In the genomic region with DNA sequence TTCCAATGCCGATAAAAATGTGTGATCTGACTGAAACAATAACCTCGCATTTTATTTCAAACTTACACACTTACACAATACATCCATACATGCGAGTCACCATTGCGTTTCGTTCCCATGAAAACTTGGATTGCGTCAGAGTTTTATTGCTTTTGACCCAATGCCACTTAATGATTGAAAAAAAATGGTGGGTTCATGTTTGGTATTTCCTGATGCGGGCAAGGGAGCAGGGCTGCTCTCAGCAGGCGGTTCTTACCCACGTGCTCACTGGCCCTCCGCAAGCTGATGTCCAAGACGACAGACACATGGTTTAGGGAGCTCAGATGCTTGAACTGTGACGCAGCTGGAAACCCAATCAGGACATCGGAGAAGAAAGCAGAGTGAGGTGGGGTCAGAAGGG, we compare ENCODE assay signal across 16 cellular contexts.
DNase-seq lines count a peak whose midpoint lies in the region; ATAC-seq and TF ChIP-seq lines count a peak whose summit lies in the region.
"Had no signal": no experiment of that assay in that cellular context is flagged by ENCODE, and none has a peak within 500 bp of the region (broad histone marks: within the 10 kb centered on the region; RNA-seq: fewer than 3 reads in every experiment).

No MANE protein-coding gene starts in this region.

- H3K4me3 Mint-ChIP-seq in MCF 10A (ENCODE audit: unreplicated experiment), result no peak overlapping the region
- H3K4me3 Mint-ChIP-seq: HFFc6, WTC11 had no signal

- no TSS peak for BruUV-seq in MCF 10A (replicated peaks; lab: Mats Ljungman, UMichigan)

- TF ChIP-seq CTCF in MCF 10A (IDR thresholded peaks at IDR 0.05; ENCODE audit: unreplicated experiment), result no peak
- TF ChIP-seq CTCF in breast epithelium (IDR thresholded peaks at IDR 0.05), result no peak

- H3K36me3 Mint-ChIP-seq in MCF 10A (ENCODE audit: insufficient read depth, unreplicated experiment), result no peaks in the 10 kb centered on the region

- H3K27ac ChIP-seq in breast epithelium, result no peak overlapping the region
- H3K27ac ChIP-seq: body of pancreas had no signal

- H3K4me3 ChIP-seq in breast epithelium, result no peak overlapping the region
- no peak overlapping the region for H3K4me3 ChIP-seq in adipocyte (ENCODE audit: low read length)
- H3K4me3 ChIP-seq: body of pancreas had no signal

- no peaks in the 10 kb centered on the region for H3K4me1 ChIP-seq in breast epithelium
- H3K4me1 ChIP-seq in adipocyte (ENCODE audit: control insufficient read depth, insufficient read depth, low read length), result peaks cover 27% of the 10 kb centered on the region
- H3K4me1 ChIP-seq: body of pancreas had no signal

- POLR2A ChIA-PET in MCF 10A (lab: Yijun Ruan, JAX), result interaction anchor here (0.6 to 3.5 kb wide), 6 partner anchors 9 to 276 kb away, joined by 3 to 13 read pairs (median 4); no protein-coding TSS in a partner anchor

- H3K27me3 Mint-ChIP-seq in MCF 10A (ENCODE audit: insufficient read depth, unreplicated experiment), result no peaks in the 10 kb centered on the region

- no peaks in the 10 kb centered on the region for H3K27me3 ChIP-seq in breast epithelium
- H3K27me3 ChIP-seq in adipocyte (replicated peaks; ENCODE audit: control insufficient read depth, insufficient read depth, low read length), result peaks cover 11% of the 10 kb centered on the region
- H3K27me3 ChIP-seq: body of pancreas had no signal

- H3K9me3 ChIP-seq in breast epithelium, result no peaks in the 10 kb centered on the region
- H3K9me3 ChIP-seq in adipocyte (ENCODE audit: control insufficient read depth, low read length), result no peaks in the 10 kb centered on the region
- H3K9me3 ChIP-seq: body of pancreas had no signal

- H3K36me3 ChIP-seq in breast epithelium, result no peaks in the 10 kb centered on the region
- H3K36me3 ChIP-seq in adipocyte (ENCODE audit: control insufficient read depth, insufficient read depth, low read length, severe bottlenecking), result no peaks in the 10 kb centered on the region

- DNase-seq in MCF 10A (ENCODE audit: unreplicated experiment) (peak; percentile 89), breast epithelium (ENCODE audit: low spot score in 2 of 2) (no peak), adipocyte (ENCODE audit: low read depth) (peak; percentile 25), fibroblast of peridontal ligament (ENCODE audit: extremely low read depth) (peak; percentile 10), occipital lobe (lab: John Stamatoyannopoulos, UW) (no peak), activated T-cell treated with anti-CD3 and anti-CD28 coated beads for 4 hours (no peak), foreskin melanocyte (no peak)
- DNase-seq: activated gamma-delta T cell treated with Interleukin-2 at 50 U/mL for 16 hours; body of pancreas; effector memory CD4-positive, alpha-beta T cell; head of caudate nucleus; HFFc6; NCI-H2029; NCI-H524 treated with DMSO at 0.1 percent for 48 hours had no signal

- no peak overlapping the region for H3K9ac ChIP-seq in adipocyte (ENCODE audit: low read length)

- ATAC-seq in HG02970 (IDR thresholded peaks at IDR 0.05; ENCODE audit: low FRiP score, unreplicated experiment), result no peak
- ATAC-seq: body of pancreas, WTC11 had no signal

- intact Hi-C loops in MCF 10A (cut with micrococcal nuclease), result no loop called here
- intact Hi-C loops in breast epithelium (cut with DNase I; ENCODE audit: low total_unique reads), result no loop called here

- H3K27ac Mint-ChIP-seq in MCF 10A (ENCODE audit: low read depth, unreplicated experiment), result peak overlapping the region; percentile 66
- H3K27ac Mint-ChIP-seq: HFFc6, WTC11 had no signal

- CTCF ChIA-PET in MCF 10A (lab: Yijun Ruan, JAX), result interaction anchor here (0.7 to 1.7 kb wide), 2 partner anchors 554 to 620 kb away, joined by 5 read pairs; no protein-coding TSS in a partner anchor

- TF ChIP-seq POLR2A in breast epithelium (IDR thresholded peaks at IDR 0.05), result no peak

- peaks cover 23% of the 10 kb centered on the region for H3K4me1 Mint-ChIP-seq in MCF 10A (ENCODE audit: insufficient read depth, unreplicated experiment)
- H3K4me1 Mint-ChIP-seq: WTC11 had no signal

- H3K9me3 Mint-ChIP-seq in MCF 10A (ENCODE audit: unreplicated experiment), result no peaks in the 10 kb centered on the region

Comparison
In these comparisons a context has a peak if more than half of its experiments do, and no peak if none do; other contexts are left out.
1. DNase-seq: peak in MCF 10A (single experiment), adipocyte (single experiment) and fibroblast of peridontal ligament (single experiment); none in breast epithelium (0 of 2), occipital lobe (single experiment), activated T-cell treated with anti-CD3 and anti-CD28 coated beads for 4 hours (single experiment) and foreskin melanocyte (single experiment).